15 cellular contexts compared by ENCODE assay signal in the genomic region with DNA sequence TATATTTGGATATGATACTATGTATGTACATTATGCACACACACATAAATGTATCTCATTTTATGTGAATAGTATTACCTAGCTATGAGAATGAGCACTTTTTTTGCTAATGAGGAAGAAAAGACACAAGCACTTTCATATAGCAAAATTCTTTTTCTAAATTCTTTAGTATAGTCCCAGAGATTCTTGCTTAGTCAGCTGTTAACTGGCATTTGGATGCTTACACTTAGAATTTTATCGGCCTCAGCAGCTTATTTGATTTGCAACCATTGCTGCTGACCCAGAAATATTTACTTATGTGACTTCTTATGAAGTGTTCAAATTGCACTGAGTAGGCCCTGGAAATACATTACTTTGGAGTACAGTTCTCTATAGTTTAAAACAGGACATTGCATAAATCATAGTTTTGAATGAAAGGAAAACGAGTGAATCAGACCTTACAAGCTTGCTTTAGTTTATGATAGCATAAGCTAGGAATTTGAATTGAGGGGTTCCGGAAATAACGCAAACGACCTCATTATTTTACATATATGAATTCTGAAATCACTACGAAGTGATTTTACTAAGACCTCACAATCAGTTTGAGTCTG.
"Had no signal": no experiment of that assay in that cellular context is flagged by ENCODE, and none has a peak within 500 bp of the region (broad histone marks: within the 10 kb centered on the region; RNA-seq: fewer than 3 reads in every experiment).

No MANE protein-coding gene starts in this region.

- FAIRE-seq: colon had no signal

- H3K36me3 ChIP-seq: cardiac muscle cell, prostate gland, spleen, upper lobe of left lung had no signal

- DNase-seq: activated CD4-positive, alpha-beta memory T cell treated with anti-CD3 and anti-CD28 coated beads for 36 hours; activated gamma-delta T cell treated with Interleukin-2 at 50 U/mL for 16 hours; activated naive CD8-positive, alpha-beta T cell treated with anti-CD3 and anti-CD28 coated beads, Interleukin-2, amount 10 ng/mL, durations not matched to agents 7 days and 5 days; activated T-cell treated with anti-CD3 and anti-CD28 coated beads, Interleukin-2, amount 50 U/mL, for 72 hours; aorta; hypothalamus; immature natural killer cell; naive thymus-derived CD4-positive, alpha-beta T cell; spleen; stimulated activated CD4-positive, alpha-beta T cell treated with anti-CD3 and anti-CD28 coated beads, Interleukin-1b, Interleukin-23, amount 100 ng/mL, for 48 hours; T-helper 9 cell; upper lobe of left lung had no signal

- H3K4me1 ChIP-seq: prostate gland, spleen, upper lobe of left lung had no signal

- H3K4me3 ChIP-seq: cardiac muscle cell, prostate gland, spleen, upper lobe of left lung had no signal

- H3K27ac ChIP-seq: cardiac muscle cell, prostate gland, spleen, upper lobe of left lung had no signal

- H3K9me3 ChIP-seq: prostate gland, upper lobe of left lung had no signal

- H3K27me3 ChIP-seq: cardiac muscle cell, spleen, upper lobe of left lung had no signal
